In genomic region chr7:100705341-100705752, GRCh38 we compare ENCODE assay signal across 1 cellular context.
TF ChIP-seq lines count a peak whose summit lies in the region.

No MANE protein-coding gene starts in this region.

TF ChIP-seq in HepG2, 621 proteins besides CTCF, POLR2A, EP300 and RAD21 (continued from another document and continues in another):
- TF ChIP-seq PRDM15 (CRISPR knock-in tag; IDR thresholded peaks at IDR 0.05) (no peak), TCF7L2 (IDR thresholded peaks at IDR 0.05; ENCODE audit: low read depth, low read length) (no peak), ZNF432 (CRISPR knock-in tag; IDR thresholded peaks at IDR 0.05; ENCODE audit: borderline replicate concordance) (no peak), ZNF180 (CRISPR knock-in tag; IDR thresholded peaks at IDR 0.05; ENCODE audit: borderline replicate concordance, low read depth) (no peak), IKZF4 (CRISPR knock-in tag; IDR thresholded peaks at IDR 0.05; ENCODE audit: borderline replicate concordance, low read depth, not compliant biosample characterization) (peak; percentile 19), ZNF451 (CRISPR knock-in tag; IDR thresholded peaks at IDR 0.05) (no peak), CENPT (CRISPR knock-in tag; IDR thresholded peaks at IDR 0.05; ENCODE audit: low read depth) (no peak), KDM5A (IDR thresholded peaks at IDR 0.05; ENCODE audit: borderline replicate concordance, low read length) (no peak), ZNF143 (CRISPR knock-in tag; IDR thresholded peaks at IDR 0.05) (no peak), ZNF263 (CRISPR knock-in tag; IDR thresholded peaks at IDR 0.05) (no peak), SOX13 (IDR thresholded peaks at IDR 0.05) (no peak), SOX13 (CRISPR knock-in tag; conservative IDR thresholded peaks at IDR 0.05 in 1 of 2, IDR thresholded peaks at IDR 0.05 in 1 of 2) (no peak), ZSCAN21 (CRISPR knock-in tag; IDR thresholded peaks at IDR 0.05; ENCODE audit: borderline replicate concordance) (no peak), HIVEP1 (CRISPR knock-in tag; IDR thresholded peaks at IDR 0.05) (no peak), SP2 (CRISPR knock-in tag; IDR thresholded peaks at IDR 0.05) (0 out of 2 replicates have a peak, but pooled peaks have one; percentile 18), MAFG (CRISPR knock-in tag; IDR thresholded peaks at IDR 0.05) (no peak), ZBTB8A (CRISPR knock-in tag; IDR thresholded peaks at IDR 0.05; ENCODE audit: borderline replicate concordance, low read depth) (0 out of 2 replicates have a peak, but pooled peaks have one; percentile 32), SNAPC4 (CRISPR knock-in tag; IDR thresholded peaks at IDR 0.05) (no peak; the same call in 1 of the 2 replicates), MZF1 (CRISPR knock-in tag; IDR thresholded peaks at IDR 0.05; ENCODE audit: borderline replicate concordance) (no peak), ATF6 (CRISPR knock-in tag; conservative IDR thresholded peaks at IDR 0.05) (no peak), ATRX (CRISPR knock-in tag; IDR thresholded peaks at IDR 0.05; ENCODE audit: borderline replicate concordance) (no peak), ZNF576 (CRISPR knock-in tag; IDR thresholded peaks at IDR 0.05) (peak; percentile 54; the same call in 1 of the 2 replicates), ZNF407 (CRISPR knock-in tag; IDR thresholded peaks at IDR 0.05; ENCODE audit: not compliant biosample characterization) (peak; percentile 91), ZNF878 (CRISPR knock-in tag; IDR thresholded peaks at IDR 0.05) (0 out of 2 replicates have a peak, but pooled peaks have one; percentile 4), ZNF160 (CRISPR knock-in tag; IDR thresholded peaks at IDR 0.05) (no peak; the same call in 1 of the 2 replicates), ZNF766 (CRISPR knock-in tag; IDR thresholded peaks at IDR 0.05; ENCODE audit: borderline replicate concordance) (no peak), NR2F6 (IDR thresholded peaks at IDR 0.05) (no peak; the same call in 1 of the 2 replicates), NR2F6 (CRISPR knock-in tag; IDR thresholded peaks at IDR 0.05) (0 out of 2 replicates have a peak, but pooled peaks have one; percentile 40), CCDC6 (CRISPR knock-in tag; IDR thresholded peaks at IDR 0.05) (no peak), MIER3 (CRISPR knock-in tag; IDR thresholded peaks at IDR 0.05; ENCODE audit: borderline replicate concordance) (0 out of 2 replicates have a peak, but pooled peaks have one; percentile 21)
